ENCODE assay signal across 1 cellular context in genomic region chr7:21568762-21569161, GRCh38.
TF ChIP-seq lines count a peak whose summit lies in the region.

No MANE protein-coding gene starts in this region.

TF ChIP-seq in GM23338, 12 proteins besides CTCF, POLR2A, EP300 and RAD21 (continued from another document):
- TF ChIP-seq REST (IDR thresholded peaks at IDR 0.05; ENCODE audit: unreplicated experiment) (no peak), EZH2phosphoT487 (IDR thresholded peaks at IDR 0.05; ENCODE audit: unreplicated experiment) (no peak), ZNF331 (CRISPR knock-in tag; IDR thresholded peaks at IDR 0.05; ENCODE audit: low read depth) (no peak), STAT1 (IDR thresholded peaks at IDR 0.05; ENCODE audit: unreplicated experiment) (no peak)
